Comparison of ENCODE assay signal across 30 cellular contexts in the genomic region with DNA sequence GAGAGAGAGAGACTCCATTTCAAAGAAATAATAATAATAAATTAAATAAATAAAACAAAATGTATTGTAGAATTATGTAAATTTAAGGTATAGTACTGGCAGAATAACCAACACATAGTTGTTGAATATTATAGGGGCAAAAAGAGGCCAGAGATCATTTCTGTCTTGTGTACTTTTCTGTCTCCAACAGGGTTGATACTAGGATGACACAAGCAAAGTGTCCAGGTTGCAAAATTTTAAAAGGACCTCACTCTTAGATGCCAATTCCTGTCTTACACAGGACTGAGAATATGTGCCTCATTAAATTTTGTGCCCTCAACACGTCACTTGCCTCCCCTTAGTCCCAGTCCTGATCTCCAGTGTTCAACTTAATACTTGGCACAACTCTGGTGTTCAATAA.
"Had no signal": no experiment of that assay in that cellular context is flagged by ENCODE, and none has a peak within 500 bp of the region (broad histone marks: within the 10 kb centered on the region; RNA-seq: fewer than 3 reads in every experiment).

No MANE protein-coding gene starts in this region.

- H3K27me3 Mint-ChIP-seq: stimulated activated memory B cell treated with anti-CD40 and anti-IgM and Interleukin-4, amounts not matched to agents 10 μg/mL and 1 μg/mL and 100 μg/mL, for 72 hours; stimulated activated naive CD8-positive, alpha-beta T cell treated with anti-CD3 and anti-CD28 coated beads, Interleukin-15, amount 100 ng/mL, for 72 hours; type B pancreatic cell had no signal

- H3K27me3 ChIP-seq: ovary, spleen, thyroid gland, tibial nerve, upper lobe of right lung, uterus had no signal

- H3K4me2 ChIP-seq: neural progenitor cell, smooth muscle cell had no signal

- H3K9me3 Mint-ChIP-seq: natural killer cell; nephron; neural progenitor cell; stimulated activated memory B cell treated with anti-CD40 and anti-IgM and Interleukin-4, amounts not matched to agents 10 μg/mL and 1 μg/mL and 100 μg/mL, for 72 hours; stimulated activated naive CD8-positive, alpha-beta T cell treated with anti-CD3 and anti-CD28 coated beads, Interleukin-15, amount 100 ng/mL, for 72 hours; type B pancreatic cell had no signal

- H3K27ac ChIP-seq: neural progenitor cell, ovary, parathyroid adenoma, psoas muscle, skin epidermis, spleen, thoracic aorta, thyroid gland, tibial nerve, upper lobe of right lung, uterus had no signal

- H3K4me3 Mint-ChIP-seq: naive thymus-derived CD4-positive, alpha-beta T cell; natural killer cell; nephron; neural progenitor cell; stimulated activated memory B cell treated with anti-CD40 and anti-IgM and Interleukin-4, amounts not matched to agents 10 μg/mL and 1 μg/mL and 100 μg/mL, for 72 hours; stimulated activated naive CD8-positive, alpha-beta T cell treated with anti-CD3 and anti-CD28 coated beads, Interleukin-15, amount 100 ng/mL, for 72 hours; type B pancreatic cell had no signal

- ATAC-seq: naive thymus-derived CD4-positive, alpha-beta T cell; natural killer cell; psoas muscle; right cardiac atrium; sciatic nerve; stimulated activated memory B cell treated with anti-CD40 and anti-IgM and Interleukin-4, amounts not matched to agents 10 μg/mL and 1 μg/mL and 100 μg/mL, for 72 hours; stimulated activated naive CD8-positive, alpha-beta T cell treated with anti-CD3 and anti-CD28 coated beads, Interleukin-15, amount 100 ng/mL, for 72 hours; stimulated activated naive CD8-positive, alpha-beta T cell treated with anti-CD3 and anti-CD28 coated beads, Interleukin-15, Interleukin-2, amounts not matched to agents 100 U/mL and 50 U/mL, for 24 hours; upper lobe of right lung had no signal

- H3K36me3 Mint-ChIP-seq: natural killer cell; stimulated activated memory B cell treated with anti-CD40 and anti-IgM and Interleukin-4, amounts not matched to agents 10 μg/mL and 1 μg/mL and 100 μg/mL, for 72 hours had no signal

- DNase-seq: naive thymus-derived CD4-positive, alpha-beta T cell; natural killer cell; occipital lobe; psoas muscle; right cardiac atrium; spleen; stimulated activated CD4-positive, alpha-beta T cell treated with anti-CD3 and anti-CD28 coated beads, Interleukin-12 subunit alpha, Interleukin-12 subunit beta, amount 100 ng/mL, for 4 hours; stimulated activated CD4-positive, alpha-beta T cell treated with anti-CD3 and anti-CD28 coated beads, Interleukin-1b, Interleukin-23, amount 100 ng/mL, for 48 hours; stimulated activated CD4-positive, alpha-beta T cell treated with anti-CD3 and anti-CD28 coated beads, Interleukin-4, amount 100 ng/mL, for 1 hour; stimulated activated CD4-positive, alpha-beta T cell treated with anti-CD3 and anti-CD28 coated beads, Interleukin-4, amount 100 ng/mL, for 4 hours; stimulated activated CD8-positive, alpha-beta memory T cell treated with anti-CD3 and anti-CD28 coated beads, Interleukin-4, amount 100 ng/mL, for 48 hours; stimulated activated naive CD4-positive, alpha-beta T cell; stimulated activated naive CD8-positive, alpha-beta T cell treated with anti-CD3 and anti-CD28 coated beads, Interleukin-15, amount 100 ng/mL, for 72 hours; stimulated activated naive CD8-positive, alpha-beta T cell treated with anti-CD3 and anti-CD28 coated beads, Interleukin-15, Interleukin-2, amounts not matched to agents 100 U/mL and 50 U/mL, for 24 hours; substantia nigra; thyroid gland; upper lobe of right lung had no signal

- H3K36me3 ChIP-seq: neural progenitor cell, ovary, thoracic aorta, thyroid gland, upper lobe of right lung, uterus had no signal

- H3K9me3 ChIP-seq: ovary, psoas muscle, spleen, thoracic aorta, thyroid gland, tibial nerve, upper lobe of right lung, uterus had no signal

- H3K9ac ChIP-seq: neural progenitor cell, parathyroid adenoma had no signal

- H3K4me3 ChIP-seq: neural progenitor cell, ovary, psoas muscle, skin epidermis, smooth muscle cell, spleen, thoracic aorta, thyroid gland, tibial nerve, upper lobe of right lung, uterus had no signal

- H3K27ac Mint-ChIP-seq: naive thymus-derived CD4-positive, alpha-beta T cell; natural killer cell; nephron; neural progenitor cell; progenitor cell of endocrine pancreas; stimulated activated memory B cell treated with anti-CD40 and anti-IgM and Interleukin-4, amounts not matched to agents 10 μg/mL and 1 μg/mL and 100 μg/mL, for 72 hours; stimulated activated naive CD8-positive, alpha-beta T cell treated with anti-CD3 and anti-CD28 coated beads, Interleukin-15, amount 100 ng/mL, for 72 hours; type B pancreatic cell had no signal

- H2AFZ ChIP-seq: neural progenitor cell, parathyroid adenoma had no signal
